In the genomic region with DNA sequence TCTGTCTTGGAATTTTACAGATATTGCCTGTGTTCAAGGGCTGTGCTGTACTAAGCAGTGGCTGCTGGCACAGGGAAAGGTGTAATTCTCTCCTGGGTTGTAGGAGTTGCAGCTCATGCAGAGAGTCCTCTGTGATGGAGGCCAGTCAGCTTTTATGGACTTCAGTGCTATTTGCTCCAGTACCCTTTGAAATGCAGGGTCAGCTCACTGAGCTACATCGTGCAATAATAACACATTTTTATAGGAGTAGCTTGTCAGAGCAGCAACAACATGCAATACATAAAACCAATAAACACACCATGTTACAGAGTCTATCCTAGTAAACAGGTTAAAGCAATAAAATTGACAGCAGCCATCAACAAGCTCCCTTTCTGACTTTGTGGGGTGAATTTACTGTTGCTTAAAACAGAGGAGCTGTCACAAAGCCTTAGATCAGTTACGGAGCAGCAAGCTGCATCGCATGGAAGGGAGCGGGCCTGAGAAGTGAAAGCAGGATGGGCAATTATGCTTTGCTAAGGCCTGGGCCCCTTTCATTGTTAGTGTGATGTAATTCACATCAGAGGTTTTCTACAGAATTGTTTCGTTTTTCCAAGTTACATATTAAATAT, we compare ENCODE assay signal across 19 cellular contexts. TPM values are rescaled to one million over a fixed set of nuclear protein-coding genes. Genes with fewer than 3 reads are reported as not detected.
"Had no signal": no experiment of that assay in that cellular context is flagged by ENCODE, and none has a peak within 500 bp of the region (broad histone marks: within the 10 kb centered on the region; RNA-seq: fewer than 3 reads in every experiment).

No MANE protein-coding gene starts in this region.

- H3K36me3 ChIP-seq: neutrophil, right atrium auricular region, tibial nerve, vagina had no signal

- H3K4me3 Mint-ChIP-seq: activated CD4-positive, alpha-beta T cell treated with anti-CD3 and anti-CD28 coated beads, Interleukin-2, amount 10 ng/mL, durations not matched to agents 24 days and 14 days; activated naive CD4-positive, alpha-beta T cell treated with anti-CD3 and anti-CD28 coated beads for 36 hours; effector memory CD8-positive, alpha-beta T cell; T-helper 17 cell; WTC11 had no signal

- H3K9me3 ChIP-seq: right atrium auricular region, vagina had no signal

- H3K27me3 ChIP-seq: neutrophil, right atrium auricular region, tibial nerve, vagina had no signal

- H3K27ac ChIP-seq: right atrium auricular region, skin epidermis, tibial nerve, vagina had no signal

- H3K27me3 Mint-ChIP-seq: activated CD4-positive, alpha-beta T cell treated with anti-CD3 and anti-CD28 coated beads, Interleukin-2, amount 10 ng/mL, durations not matched to agents 24 days and 14 days; effector memory CD8-positive, alpha-beta T cell; T-helper 17 cell had no signal

- ATAC-seq: effector memory CD8-positive, alpha-beta T cell; SK-N-SH treated with all-trans-retinoic acid at 6 μM for 48 hours; T-helper 17 cell; WTC11 had no signal

- H3K27ac Mint-ChIP-seq: activated naive CD4-positive, alpha-beta T cell treated with anti-CD3 and anti-CD28 coated beads for 36 hours; effector memory CD8-positive, alpha-beta T cell; T-helper 17 cell; WTC11 had no signal

- H3K4me3 ChIP-seq: right atrium auricular region, skin epidermis, tibial nerve, vagina had no signal

- H3K4me1 ChIP-seq: right atrium auricular region had no signal

- DNase-seq: activated CD4-positive, alpha-beta T cell treated with anti-CD3 and anti-CD28 coated beads, Interleukin-2, amount 10 ng/mL, durations not matched to agents 24 days and 14 days; activated naive CD4-positive, alpha-beta T cell treated with anti-CD3 and anti-CD28 coated beads for 36 hours; cerebellar nuclear complex; effector memory CD8-positive, alpha-beta T cell; foreskin melanocyte; mesendoderm; stimulated activated CD4-positive, alpha-beta T cell treated with anti-CD3 and anti-CD28 coated beads, Interleukin-15, amount 100 ng/mL, for 24 hours; stimulated activated CD4-positive, alpha-beta T cell treated with anti-CD3 and anti-CD28 coated beads, Interleukin-4, amount 100 ng/mL, for 1 hour; stimulated activated naive CD4-positive, alpha-beta T cell treated with Interleukin-2 at 50 U/mL for 16 hours; substantia nigra; T-helper 17 cell had no signal

RNA-seq across cellular contexts. Expression of gene CD180, which starts 16.8 kb away (rescaled TPM):
- total RNA-seq: activated CD8-positive, alpha-beta memory T cell treated with anti-CD3 and anti-CD28 coated beads for 36 hours; activated naive CD4-positive, alpha-beta T cell treated with anti-CD3 and anti-CD28 coated beads for 36 hours; WTC11 had no signal
